1 cellular context compared by ENCODE assay signal in genomic region chr10:102450374-102451104, GRCh38.
TF ChIP-seq lines count a peak whose summit lies in the region.

No MANE protein-coding gene starts in this region.

TF ChIP-seq in HepG2, 621 proteins besides CTCF, POLR2A, EP300 and RAD21 (continued from another document and continues in another):
- TF ChIP-seq BCLAF1 (IDR thresholded peaks at IDR 0.05) = no peak
- no peak for TF ChIP-seq RORA (CRISPR knock-in tag; IDR thresholded peaks at IDR 0.05)
- peak; percentile 64; the same call in 1 of the 2 replicates for TF ChIP-seq ZSCAN25 (CRISPR knock-in tag; IDR thresholded peaks at IDR 0.05)
- TF ChIP-seq ZNF784 (CRISPR knock-in tag; IDR thresholded peaks at IDR 0.05; ENCODE audit: borderline replicate concordance) = peak; percentile 71; the same call in 1 of the 2 replicates
- no peak for TF ChIP-seq ZSCAN29 (CRISPR knock-in tag; conservative IDR thresholded peaks at IDR 0.05)
- TF ChIP-seq ZNF142 (CRISPR knock-in tag; IDR thresholded peaks at IDR 0.05) = 0 out of 2 replicates have a peak, but pooled peaks have one; percentile 51
- TF ChIP-seq ZNF362 (CRISPR knock-in tag; IDR thresholded peaks at IDR 0.05; ENCODE audit: borderline replicate concordance) = peak; percentile 17; the same call in 1 of the 2 replicates
- TF ChIP-seq POLR2AphosphoS2 (IDR thresholded peaks at IDR 0.05; ENCODE audit: low read depth, low read length) = no peak
- TF ChIP-seq ZNF782 (CRISPR knock-in tag; IDR thresholded peaks at IDR 0.05; ENCODE audit: borderline replicate concordance) = peak; percentile 31; the same call in 1 of the 2 replicates
- peak; percentile 89 for TF ChIP-seq ZFX (CRISPR knock-in tag; IDR thresholded peaks at IDR 0.05; ENCODE audit: low read depth)
- TF ChIP-seq RARG (CRISPR knock-in tag; IDR thresholded peaks at IDR 0.05; ENCODE audit: low read depth) = no peak
- TF ChIP-seq ZNF576 (CRISPR knock-in tag; IDR thresholded peaks at IDR 0.05) = no peak
- TF ChIP-seq TFAP4 (IDR thresholded peaks at IDR 0.05; ENCODE audit: borderline replicate concordance, low read depth) = 0 out of 2 replicates have a peak, but pooled peaks have one; percentile 28
- no peak for TF ChIP-seq ZNF124 (CRISPR knock-in tag; IDR thresholded peaks at IDR 0.05)
- peak; percentile 73; the same call in 1 of the 2 replicates for TF ChIP-seq ZNF772 (CRISPR knock-in tag; IDR thresholded peaks at IDR 0.05)
- TF ChIP-seq ARNTL (CRISPR knock-in tag; IDR thresholded peaks at IDR 0.05) = peak; percentile 91
- TF ChIP-seq HOXA3 (CRISPR knock-in tag; IDR thresholded peaks at IDR 0.05) = peak; percentile 88
- TF ChIP-seq ZNF318 (CRISPR knock-in tag; IDR thresholded peaks at IDR 0.05) = no peak
- peak; percentile 75 for TF ChIP-seq MEIS2 (CRISPR knock-in tag; IDR thresholded peaks at IDR 0.05)
- TF ChIP-seq SALL2 (CRISPR knock-in tag; IDR thresholded peaks at IDR 0.05) = 0 out of 2 replicates have a peak, but pooled peaks have one; percentile 23
- TF ChIP-seq TFDP2 (CRISPR knock-in tag; IDR thresholded peaks at IDR 0.05) = 0 out of 2 replicates have a peak, but pooled peaks have one; percentile 25
- peak; percentile 89 for TF ChIP-seq ZSCAN31 (CRISPR knock-in tag; IDR thresholded peaks at IDR 0.05; ENCODE audit: low read depth)
- peak; percentile 97 for TF ChIP-seq ZBTB14 (CRISPR knock-in tag; IDR thresholded peaks at IDR 0.05)
- TF ChIP-seq RBFOX2 (IDR thresholded peaks at IDR 0.05; ENCODE audit: low read depth, low read length) = peak; percentile 84
- TF ChIP-seq CHD2 (IDR thresholded peaks at IDR 0.05; ENCODE audit: low read depth, low read length) = no peak
- TF ChIP-seq FOXO1 (CRISPR knock-in tag; IDR thresholded peaks at IDR 0.05) = 0 out of 2 replicates have a peak, but pooled peaks have one; percentile 46
- no peak for TF ChIP-seq ZNF414 (CRISPR knock-in tag; IDR thresholded peaks at IDR 0.05)
- peak; percentile 41 for TF ChIP-seq SKI (IDR thresholded peaks at IDR 0.05; ENCODE audit: partially characterized antibody)
- TF ChIP-seq ESRRA (CRISPR knock-in tag; IDR thresholded peaks at IDR 0.05; ENCODE audit: low read depth) = no peak
- no peak for TF ChIP-seq MATR3 (CRISPR knock-in tag; IDR thresholded peaks at IDR 0.05)
- TF ChIP-seq NFYC (CRISPR knock-in tag; IDR thresholded peaks at IDR 0.05) = no peak
- TF ChIP-seq ADNP (CRISPR knock-in tag; IDR thresholded peaks at IDR 0.05) = no peak
